1 cellular context compared by ENCODE assay signal in the genomic region with DNA sequence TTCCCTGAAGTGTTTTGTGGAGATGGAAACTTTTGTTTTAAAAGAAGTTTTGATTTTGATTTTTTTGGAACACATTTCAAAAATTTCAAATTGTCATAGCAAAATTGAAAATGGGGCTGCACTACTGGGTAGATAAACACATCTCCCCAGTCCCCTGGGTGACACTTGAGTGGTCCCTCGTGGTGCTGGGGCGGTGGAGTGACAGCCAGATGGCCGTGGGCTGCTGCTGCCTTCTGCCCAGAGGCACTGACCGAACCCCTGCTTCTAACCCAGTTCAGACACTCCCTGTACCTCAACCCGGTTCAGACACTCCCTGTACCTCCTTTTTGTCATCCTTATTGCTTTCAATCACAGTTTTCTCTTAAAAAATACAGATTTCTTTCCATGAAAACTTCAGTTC.
TF ChIP-seq lines count a peak whose summit lies in the region.

No MANE protein-coding gene starts in this region.

TF ChIP-seq in SK-N-SH, 30 proteins besides CTCF, POLR2A, EP300 and RAD21:
- no peak for TF ChIP-seq EZH2phosphoT487 (IDR thresholded peaks at IDR 0.05; ENCODE audit: borderline replicate concordance, low read depth)
- TF ChIP-seq, protein P1, sequence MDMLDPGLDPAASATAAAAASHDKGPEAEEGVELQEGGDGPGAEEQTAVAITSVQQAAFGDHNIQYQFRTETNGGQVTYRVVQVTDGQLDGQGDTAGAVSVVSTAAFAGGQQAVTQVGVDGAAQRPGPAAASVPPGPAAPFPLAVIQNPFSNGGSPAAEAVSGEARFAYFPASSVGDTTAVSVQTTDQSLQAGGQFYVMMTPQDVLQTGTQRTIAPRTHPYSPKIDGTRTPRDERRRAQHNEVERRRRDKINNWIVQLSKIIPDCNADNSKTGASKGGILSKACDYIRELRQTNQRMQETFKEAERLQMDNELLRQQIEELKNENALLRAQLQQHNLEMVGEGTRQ (IDR thresholded peaks at IDR 0.05; ENCODE audit: borderline replicate concordance, low read depth, low read length): no peak
- TF ChIP-seq, protein P2, sequence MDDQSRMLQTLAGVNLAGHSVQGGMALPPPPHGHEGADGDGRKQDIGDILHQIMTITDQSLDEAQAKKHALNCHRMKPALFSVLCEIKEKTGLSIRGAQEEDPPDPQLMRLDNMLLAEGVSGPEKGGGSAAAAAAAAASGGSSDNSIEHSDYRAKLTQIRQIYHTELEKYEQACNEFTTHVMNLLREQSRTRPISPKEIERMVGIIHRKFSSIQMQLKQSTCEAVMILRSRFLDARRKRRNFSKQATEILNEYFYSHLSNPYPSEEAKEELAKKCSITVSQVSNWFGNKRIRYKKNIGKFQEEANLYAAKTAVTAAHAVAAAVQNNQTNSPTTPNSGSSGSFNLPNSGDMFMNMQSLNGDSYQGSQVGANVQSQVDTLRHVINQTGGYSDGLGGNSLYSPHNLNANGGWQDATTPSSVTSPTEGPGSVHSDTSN (IDR thresholded peaks at IDR 0.05): no peak
- TF ChIP-seq GATA2 (CRISPR knock-in tag; IDR thresholded peaks at IDR 0.05): no peak
- no peak for TF ChIP-seq POLR2AphosphoS5 (IDR thresholded peaks at IDR 0.05; ENCODE audit: low read depth, low read length)
- no peak for TF ChIP-seq CHD2 (IDR thresholded peaks at IDR 0.05; ENCODE audit: low read length, partially characterized antibody)
- TF ChIP-seq, protein P3, sequence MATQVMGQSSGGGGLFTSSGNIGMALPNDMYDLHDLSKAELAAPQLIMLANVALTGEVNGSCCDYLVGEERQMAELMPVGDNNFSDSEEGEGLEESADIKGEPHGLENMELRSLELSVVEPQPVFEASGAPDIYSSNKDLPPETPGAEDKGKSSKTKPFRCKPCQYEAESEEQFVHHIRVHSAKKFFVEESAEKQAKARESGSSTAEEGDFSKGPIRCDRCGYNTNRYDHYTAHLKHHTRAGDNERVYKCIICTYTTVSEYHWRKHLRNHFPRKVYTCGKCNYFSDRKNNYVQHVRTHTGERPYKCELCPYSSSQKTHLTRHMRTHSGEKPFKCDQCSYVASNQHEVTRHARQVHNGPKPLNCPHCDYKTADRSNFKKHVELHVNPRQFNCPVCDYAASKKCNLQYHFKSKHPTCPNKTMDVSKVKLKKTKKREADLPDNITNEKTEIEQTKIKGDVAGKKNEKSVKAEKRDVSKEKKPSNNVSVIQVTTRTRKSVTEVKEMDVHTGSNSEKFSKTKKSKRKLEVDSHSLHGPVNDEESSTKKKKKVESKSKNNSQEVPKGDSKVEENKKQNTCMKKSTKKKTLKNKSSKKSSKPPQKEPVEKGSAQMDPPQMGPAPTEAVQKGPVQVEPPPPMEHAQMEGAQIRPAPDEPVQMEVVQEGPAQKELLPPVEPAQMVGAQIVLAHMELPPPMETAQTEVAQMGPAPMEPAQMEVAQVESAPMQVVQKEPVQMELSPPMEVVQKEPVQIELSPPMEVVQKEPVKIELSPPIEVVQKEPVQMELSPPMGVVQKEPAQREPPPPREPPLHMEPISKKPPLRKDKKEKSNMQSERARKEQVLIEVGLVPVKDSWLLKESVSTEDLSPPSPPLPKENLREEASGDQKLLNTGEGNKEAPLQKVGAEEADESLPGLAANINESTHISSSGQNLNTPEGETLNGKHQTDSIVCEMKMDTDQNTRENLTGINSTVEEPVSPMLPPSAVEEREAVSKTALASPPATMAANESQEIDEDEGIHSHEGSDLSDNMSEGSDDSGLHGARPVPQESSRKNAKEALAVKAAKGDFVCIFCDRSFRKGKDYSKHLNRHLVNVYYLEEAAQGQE (IDR thresholded peaks at IDR 0.05; ENCODE audit: low read depth, low read length): no peak
- no peak for TF ChIP-seq MXI1 (IDR thresholded peaks at IDR 0.05; ENCODE audit: low read depth, low read length)
- TF ChIP-seq NRF1 (IDR thresholded peaks at IDR 0.05; ENCODE audit: low read depth, low read length): no peak
- TF ChIP-seq TEAD4 (IDR thresholded peaks at IDR 0.05; ENCODE audit: borderline replicate concordance, insufficient read depth): no peak
- TF ChIP-seq, protein P4, sequence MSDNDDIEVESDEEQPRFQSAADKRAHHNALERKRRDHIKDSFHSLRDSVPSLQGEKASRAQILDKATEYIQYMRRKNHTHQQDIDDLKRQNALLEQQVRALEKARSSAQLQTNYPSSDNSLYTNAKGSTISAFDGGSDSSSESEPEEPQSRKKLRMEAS (IDR thresholded peaks at IDR 0.05; ENCODE audit: low read depth): no peak
- no peak for TF ChIP-seq NFIC (IDR thresholded peaks at IDR 0.05; ENCODE audit: borderline replicate concordance)
- TF ChIP-seq SMC3 (IDR thresholded peaks at IDR 0.05; ENCODE audit: low read depth, low read length): no peak
